Comparison of ENCODE assay signal across 8 cellular contexts in genomic region chr5:6377582-6378127, GRCh38.
A peak's percentile ranks its signal among the peaks of the same experiment; 100 is the strongest.
DNase-seq lines count a peak whose midpoint lies in the region; ATAC-seq and TF ChIP-seq lines count a peak whose summit lies in the region.

No MANE protein-coding gene starts in this region.

- peak overlapping the region; percentile 99 for H3K27ac Mint-ChIP-seq in activated T-cell treated with anti-CD3 and anti-CD28 coated beads, Interleukin-2, amount 50 U/mL, for 24 hours
- peak overlapping the region; percentile 96 for H3K27ac Mint-ChIP-seq in T-helper 2 cell treated with Interferon-gamma antibody and Interleukin-4, amounts not matched to agents 5 μg/mL and 100 μg/mL, for 36 hours

- peaks cover 3% of the 10 kb centered on the region for H3K27me3 Mint-ChIP-seq in activated T-cell treated with anti-CD3 and anti-CD28 coated beads, Interleukin-2, amount 50 U/mL, for 24 hours
- no peaks in the 10 kb centered on the region for H3K27me3 Mint-ChIP-seq in T-helper 2 cell treated with Interferon-gamma antibody and Interleukin-4, amounts not matched to agents 5 μg/mL and 100 μg/mL, for 36 hours (ENCODE audit: low read depth)

- no peaks in the 10 kb centered on the region for H3K9me3 Mint-ChIP-seq in activated T-cell treated with anti-CD3 and anti-CD28 coated beads, Interleukin-2, amount 50 U/mL, for 24 hours
- H3K9me3 Mint-ChIP-seq in T-helper 2 cell treated with Interferon-gamma antibody and Interleukin-4, amounts not matched to agents 5 μg/mL and 100 μg/mL, for 36 hours, result no peaks in the 10 kb centered on the region

- H3K27ac ChIP-seq in rectal smooth muscle tissue (ENCODE audit: low read depth, low read length), result peak overlapping the region; percentile 91

- H3K4me1 Mint-ChIP-seq in activated T-cell treated with anti-CD3 and anti-CD28 coated beads, Interleukin-2, amount 50 U/mL, for 24 hours (ENCODE audit: low read depth), result peaks cover 50% of the 10 kb centered on the region
- peaks cover 33% of the 10 kb centered on the region for H3K4me1 Mint-ChIP-seq in T-helper 2 cell treated with Interferon-gamma antibody and Interleukin-4, amounts not matched to agents 5 μg/mL and 100 μg/mL, for 36 hours (ENCODE audit: low read depth)

- no peak for TF ChIP-seq CTCF in foreskin fibroblast (IDR thresholded peaks at IDR 0.05; ENCODE audit: low read depth, low read length)

- peaks cover 10% of the 10 kb centered on the region for H3K4me1 ChIP-seq in rectal smooth muscle tissue (ENCODE audit: control insufficient read depth, insufficient read depth, low read length)

- H3K9ac ChIP-seq in rectal smooth muscle tissue (ENCODE audit: low read length), result peak overlapping the region; percentile 96

- peaks cover 64% of the 10 kb centered on the region for H3K36me3 Mint-ChIP-seq in activated T-cell treated with anti-CD3 and anti-CD28 coated beads, Interleukin-2, amount 50 U/mL, for 24 hours (ENCODE audit: low read depth)
- H3K36me3 Mint-ChIP-seq in T-helper 2 cell treated with Interferon-gamma antibody and Interleukin-4, amounts not matched to agents 5 μg/mL and 100 μg/mL, for 36 hours (ENCODE audit: low read depth), result peaks cover 51% of the 10 kb centered on the region

- H3K4me3 ChIP-seq in foreskin fibroblast (ENCODE audit: low read depth in 1 of 2, low read length in 2 of 2) (peak overlapping the region; percentile 84 to 98), rectal smooth muscle tissue (ENCODE audit: low read length) (peak overlapping the region; percentile 83)

- H3K27me3 ChIP-seq in rectal smooth muscle tissue (ENCODE audit: control insufficient read depth, insufficient read depth, low read length), result no peaks in the 10 kb centered on the region

- no peak for DNase-seq in activated T-cell treated with anti-CD3 and anti-CD28 coated beads, Interleukin-2, amount 50 U/mL, for 24 hours
- no peak for DNase-seq in activated T-cell treated with anti-CD3 and anti-CD28 coated beads, Interleukin-2, amount 50 U/mL, for 1 hour
- no peak for DNase-seq in T-helper 2 cell treated with Interferon-gamma antibody and Interleukin-4, amounts not matched to agents 5 μg/mL and 100 μg/mL, for 36 hours (ENCODE audit: low spot score)
- DNase-seq in foreskin fibroblast (no peak), NCI-H2196 treated with DMSO at 0.1 percent for 48 hours (lab: John Stamatoyannopoulos, UW; ENCODE audit: unreplicated experiment) (no peak)
- no peak for DNase-seq in stimulated activated CD4-positive, alpha-beta T cell treated with anti-CD3 and anti-CD28 coated beads, Interleukin-15, amount 100 ng/mL, for 24 hours

- peak overlapping the region; percentile 99 for H3K4me3 Mint-ChIP-seq in activated T-cell treated with anti-CD3 and anti-CD28 coated beads, Interleukin-2, amount 50 U/mL, for 24 hours
- H3K4me3 Mint-ChIP-seq in T-helper 2 cell treated with Interferon-gamma antibody and Interleukin-4, amounts not matched to agents 5 μg/mL and 100 μg/mL, for 36 hours, result peak overlapping the region; percentile 95

- peak; percentile 24 for ATAC-seq in HG03175 (IDR thresholded peaks at IDR 0.05; ENCODE audit: unreplicated experiment)

- H3K36me3 ChIP-seq in rectal smooth muscle tissue (ENCODE audit: control insufficient read depth, insufficient read depth, low read length), result peaks cover 20% of the 10 kb centered on the region
